Comparison of ENCODE assay signal across 16 cellular contexts in the genomic region with DNA sequence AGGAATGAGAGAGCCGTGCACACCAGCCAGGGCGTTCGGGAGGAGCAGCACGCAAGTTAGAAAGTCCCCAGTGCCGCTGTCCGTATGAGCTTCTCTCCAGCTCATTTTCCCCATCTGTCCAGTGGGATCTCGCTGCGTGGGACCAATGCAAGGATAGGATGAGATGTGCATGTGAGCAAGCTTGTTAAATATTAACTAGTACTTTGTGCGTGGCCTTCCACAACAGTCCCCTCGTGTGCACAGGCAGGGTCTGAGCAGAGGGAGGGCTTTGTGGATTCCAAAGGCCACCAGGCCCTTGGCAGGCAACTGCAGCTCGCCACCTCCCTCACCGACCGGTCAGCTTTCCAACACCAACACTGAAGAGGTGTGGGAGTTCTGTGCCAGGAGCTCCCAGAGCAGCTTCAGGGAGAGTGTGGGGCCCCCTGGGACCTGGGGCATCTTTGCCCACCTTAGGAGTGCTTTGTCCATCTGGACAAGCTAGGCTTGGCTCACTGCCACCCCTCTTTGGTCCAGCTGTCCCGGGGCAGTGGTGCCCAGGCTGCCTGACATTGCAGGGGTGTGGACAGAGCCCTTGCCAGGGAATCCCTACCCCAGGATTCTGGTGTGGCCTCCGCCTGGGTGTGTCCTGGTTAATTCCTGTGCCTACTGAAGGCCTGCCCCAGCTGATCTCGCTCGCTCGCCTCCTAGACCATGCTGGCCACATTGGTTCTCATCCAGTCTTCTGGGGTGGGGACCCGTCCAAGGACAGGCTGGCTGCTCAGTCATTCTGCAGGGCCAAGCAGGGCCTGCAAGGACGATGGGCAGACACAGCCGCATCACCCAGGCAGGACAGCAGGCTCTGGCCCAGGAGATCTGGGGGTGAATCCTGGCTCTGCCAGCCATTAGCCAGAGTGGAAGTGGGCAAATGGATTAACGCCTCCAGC. TPM values are rescaled to one million over a fixed set of nuclear protein-coding genes. Genes with fewer than 3 reads are reported as not detected.
DNase-seq lines count a peak whose midpoint lies in the region; ATAC-seq and TF ChIP-seq lines count a peak whose summit lies in the region.
"Had no signal": no experiment of that assay in that cellular context is flagged by ENCODE, and none has a peak within 500 bp of the region (broad histone marks: within the 10 kb centered on the region; RNA-seq: fewer than 3 reads in every experiment).

No MANE protein-coding gene starts in this region.

- peaks cover 0 to 54% (median 21%) of the 10 kb centered on the region in 4 donors for H3K4me1 ChIP-seq in right lobe of liver
- H3K4me1 ChIP-seq in osteoblast (ENCODE audit: insufficient read depth, low read length) = peaks cover 21% of the 10 kb centered on the region

- peak overlapping the region; percentile 98 for H3K4me2 ChIP-seq in osteoblast (ENCODE audit: insufficient read depth, low read length)

- peak; percentile 8 for TF ChIP-seq POLR2A in right lobe of liver (IDR thresholded peaks at IDR 0.05)

- peaks cover 89% of the 10 kb centered on the region for H4K20me1 ChIP-seq in osteoblast (ENCODE audit: insufficient read depth, low read length)

- DNase-seq in G401 (ENCODE audit: low spot score) = peak; percentile 64
- no peak for DNase-seq in astrocyte of the spinal cord (ENCODE audit: low read depth, low spot score)
- peak; percentile 80 to 94 (median 94) for DNase-seq in right lobe of liver
- no peak for DNase-seq in osteoblast (ENCODE audit: insufficient read length, low spot score, missing footprints)
- no peak for DNase-seq in NOMO-1 (lab: John Stamatoyannopoulos, UW; ENCODE audit: unreplicated experiment in 2 of 2)
- DNase-seq in HK-2 (ENCODE audit: unreplicated experiment) = no peak
- DNase-seq in NOMO-1 treated with DMSO at 0.1 percent for 48 hours (lab: John Stamatoyannopoulos, UW; ENCODE audit: unreplicated experiment) = no peak
- DNase-seq in NCI-H1048 (lab: John Stamatoyannopoulos, UW) = no peak
- DNase-seq: CD4-positive, CD25-positive, alpha-beta regulatory T cell; EL; NCI-H1930; NCI-H446; NK-92 treated with Interleukin-12 subunit alpha and Interleukin-12 subunit beta, amount 100 ng/mL, for 24 hours; PC-3 had no signal

- ATAC-seq in right lobe of liver = peak; percentile 60 to 80 (median 72)
- ATAC-seq: PC-3 had no signal

- H3K4me3 ChIP-seq in astrocyte of the spinal cord (ENCODE audit: low read depth, low read length) (peak overlapping the region; percentile 98), right lobe of liver (peak overlapping the region in 2 of 3 donors; percentile 24 to 66), osteoblast (ENCODE audit: insufficient read depth, low read length) (no peak overlapping the region)

- in situ Hi-C loops in G401 (cut with HindIII; ENCODE audit: low sequenced_read_pairs) = no loop called here
- in situ Hi-C loops in astrocyte of the spinal cord (cut with HindIII; ENCODE audit: low sequenced_read_pairs) = no loop called here

- WGBS in right lobe of liver (ENCODE audit: insufficient coverage, low coverage, low lambda C conversion rate, missing lambda C conversion rate) = 20% methylated on average over 2 of the region's 22 CpGs

- no peaks in the 10 kb centered on the region for H3K27me3 ChIP-seq in right lobe of liver
- H3K27me3 ChIP-seq in osteoblast (ENCODE audit: insufficient read depth, low read length) = no peaks in the 10 kb centered on the region

- H2AFZ ChIP-seq in osteoblast (ENCODE audit: low read length) = no peak overlapping the region

- no peak for TF ChIP-seq CTCF in astrocyte of the spinal cord (IDR thresholded peaks at IDR 0.05; ENCODE audit: low read depth, low read length)
- no peak for TF ChIP-seq CTCF in right lobe of liver (IDR thresholded peaks at IDR 0.05)
- TF ChIP-seq CTCF in osteoblast (IDR thresholded peaks at IDR 0.05; ENCODE audit: extremely low read depth, low read depth, low read length) = no peak

- intact Hi-C loops in right lobe of liver (cut with DNase I) = no loop called here

- H3K27ac ChIP-seq in right lobe of liver = peak overlapping the region in 2 of 3 donors; percentile 85 to 87
- H3K27ac ChIP-seq in osteoblast (ENCODE audit: low read depth, low read length) = no peak overlapping the region
- H3K27ac ChIP-seq: 22Rv1 had no signal

- peaks cover 0 to 66% (median 21%) of the 10 kb centered on the region in 4 donors for H3K36me3 ChIP-seq in right lobe of liver
- peaks cover 84% of the 10 kb centered on the region for H3K36me3 ChIP-seq in osteoblast (ENCODE audit: insufficient read depth, low read length)

- H3K9me3 ChIP-seq in right lobe of liver (no peaks in the 10 kb centered on the region), osteoblast (ENCODE audit: low read depth, low read length) (no peaks in the 10 kb centered on the region)

- peaks cover 79% of the 10 kb centered on the region for H3K79me2 ChIP-seq in osteoblast (ENCODE audit: insufficient read depth, low read length)

RNA-seq across cellular contexts. Expression of gene FAM20C, which starts 5.3 kb away (rescaled TPM):
- total RNA-seq in G401 (2014; rRNA removed; shearing (Covaris generic)) = 12.8 and 14.8 TPM in 2 replicates
- 10 to 100 TPM; 32.1 to 73.8 (median 57.3) TPM for total RNA-seq in right lobe of liver
- total RNA-seq in osteoblast = 38.6 and 46.0 TPM in 2 replicates
- total RNA-seq: CD4-positive, CD25-positive, alpha-beta regulatory T cell; SK-MEL-5 had no signal

Comparison
In these comparisons a context has a peak if more than half of its experiments do, and no peak if none do; other contexts are left out.
1. DNase-seq: peak in G401 (single experiment) and right lobe of liver (3 of 3); none in astrocyte of the spinal cord (single experiment), osteoblast (single experiment), NOMO-1 (0 of 2), HK-2 (single experiment), NOMO-1 treated with DMSO at 0.1 percent for 48 hours (single experiment) and NCI-H1048 (single experiment).